26 cellular contexts compared by ENCODE assay signal in the genomic region with DNA sequence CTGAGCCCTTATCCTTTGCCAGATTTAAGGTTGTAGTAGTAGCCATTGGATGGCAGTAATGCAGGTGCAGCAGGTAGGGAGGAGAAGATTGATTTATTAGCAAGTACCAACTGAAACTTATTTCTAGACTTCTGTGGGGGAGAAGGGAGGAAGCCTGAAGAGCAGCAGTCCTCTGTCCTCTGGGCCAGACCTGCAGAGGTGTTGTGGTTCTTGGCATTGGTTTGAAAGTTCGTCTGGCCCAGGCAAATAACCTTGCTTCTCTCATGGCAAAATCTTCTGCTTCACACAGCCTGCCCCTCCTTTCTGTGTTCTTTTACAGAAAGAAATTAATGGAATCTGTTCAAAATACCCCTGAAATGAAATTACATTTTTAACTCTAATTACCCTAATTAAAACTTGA. TPM values are rescaled to one million over a fixed set of nuclear protein-coding genes. Genes with fewer than 3 reads are reported as not detected.
DNase-seq lines count a peak whose midpoint lies in the region; ATAC-seq, FAIRE-seq and TF ChIP-seq lines count a peak whose summit lies in the region.
"Had no signal": no experiment of that assay in that cellular context is flagged by ENCODE, and none has a peak within 500 bp of the region (broad histone marks: within the 10 kb centered on the region; RNA-seq: fewer than 3 reads in every experiment).

No MANE protein-coding gene starts in this region.

- no peak for TF ChIP-seq POLR2A in H54 (IDR thresholded peaks at IDR 0.05; ENCODE audit: low read depth, low read length)
- no peak for TF ChIP-seq POLR2A in tibial nerve (IDR thresholded peaks at IDR 0.05)

- peaks cover 92% of the 10 kb centered on the region for H3K4me1 Mint-ChIP-seq in activated naive CD4-positive, alpha-beta T cell treated with anti-CD3 and anti-CD28 coated beads, Interleukin-2, amount 50 U/mL, for 24 hours

- TF ChIP-seq EP300 in tibial nerve (IDR thresholded peaks at IDR 0.05), result no peak

- WGBS in psoas muscle, 3 donors, result 24 to 57% (median 42%) methylated on average over 1 of the region's 1 CpG
- 33 to 63% methylated on average over 1 of the region's 1 CpG for WGBS in tibial nerve, 2 donors

- FAIRE-seq in H54 (lab: Jason Lieb, UNC), result no peak
- FAIRE-seq: A549 had no signal

- H3K36me3 ChIP-seq in SJSA1 (peaks cover 12% of the 10 kb centered on the region), psoas muscle (ENCODE audit: insufficient read depth in 1 of 2, low read depth in 1 of 2) (no peaks in the 10 kb centered on the region), tibial nerve (no peaks in the 10 kb centered on the region)
- H3K36me3 ChIP-seq: gastroesophageal sphincter, left ventricle myocardium inferior, stomach, uterus had no signal

- H3K27ac ChIP-seq in SJSA1 (peak overlapping the region; percentile 29), foreskin keratinocyte (peak overlapping the region; percentile 60), psoas muscle (peak overlapping the region; percentile 17), tibial nerve (no peak overlapping the region)
- H3K27ac ChIP-seq: A549; BLaER1 treated with 17β-estradiol and CSF1 and Interleukin-3, amounts not matched to agents 10 nM and 100 nM; dorsolateral prefrontal cortex; gastroesophageal sphincter; left ventricle myocardium inferior; parathyroid adenoma; stomach; uterus had no signal

- peak overlapping the region; percentile 2 for H3K27ac Mint-ChIP-seq in activated naive CD4-positive, alpha-beta T cell treated with anti-CD3 and anti-CD28 coated beads, Interleukin-2, amount 50 U/mL, for 24 hours
- H3K27ac Mint-ChIP-seq: activated CD4-positive, alpha-beta memory T cell treated with anti-CD3 and anti-CD28 coated beads, Interleukin-2, amount 10 ng/mL, durations not matched to agents 7 days and 5 days; WTC11 had no signal

- no peak overlapping the region for H3K4me3 Mint-ChIP-seq in activated naive CD4-positive, alpha-beta T cell treated with anti-CD3 and anti-CD28 coated beads, Interleukin-2, amount 50 U/mL, for 24 hours
- H3K4me3 Mint-ChIP-seq: activated CD4-positive, alpha-beta memory T cell treated with anti-CD3 and anti-CD28 coated beads, Interleukin-2, amount 10 ng/mL, durations not matched to agents 7 days and 5 days; WTC11 had no signal

- TF ChIP-seq CTCF in foreskin keratinocyte (conservative IDR thresholded peaks at IDR 0.05), result no peak
- no peak for TF ChIP-seq CTCF in psoas muscle (IDR thresholded peaks at IDR 0.05)
- TF ChIP-seq CTCF in tibial nerve (IDR thresholded peaks at IDR 0.05), result no peak

- H3K27me3 Mint-ChIP-seq in activated naive CD4-positive, alpha-beta T cell treated with anti-CD3 and anti-CD28 coated beads, Interleukin-2, amount 50 U/mL, for 24 hours, result no peaks in the 10 kb centered on the region
- H3K27me3 Mint-ChIP-seq: activated CD4-positive, alpha-beta memory T cell treated with anti-CD3 and anti-CD28 coated beads, Interleukin-2, amount 10 ng/mL, durations not matched to agents 7 days and 5 days had no signal

- intact Hi-C loops in psoas muscle (cut with DNase I), result no loop called here

- H3K9me3 ChIP-seq in SJSA1 (replicated peaks) (0 out of 2 replicates have a peak, but pooled peaks cover 6% of the 10 kb centered on the region), psoas muscle (no peaks in the 10 kb centered on the region), tibial nerve (no peaks in the 10 kb centered on the region)
- H3K9me3 ChIP-seq: A549; BLaER1 treated with 17β-estradiol and CSF1 and Interleukin-3, amounts not matched to agents 10 nM and 100 nM; gastroesophageal sphincter; stomach; uterus had no signal

- H3K4me3 ChIP-seq in SJSA1 (no peak overlapping the region), psoas muscle (no peak overlapping the region), tibial nerve (no peak overlapping the region)
- H3K4me3 ChIP-seq: A549; BLaER1 treated with 17β-estradiol and CSF1 and Interleukin-3, amounts not matched to agents 10 nM and 100 nM; dorsolateral prefrontal cortex; gastroesophageal sphincter; left ventricle myocardium inferior; stomach; uterus had no signal

- no peak for DNase-seq in activated naive CD4-positive, alpha-beta T cell (lab: John Stamatoyannopoulos, UW)
- DNase-seq in SJSA1 (ENCODE audit: low read depth in 1 of 2, low spot score in 2 of 2), result no peak
- no peak for DNase-seq in foreskin keratinocyte
- no peak for DNase-seq in psoas muscle
- DNase-seq in H54 (ENCODE audit: insufficient read length, low spot score), result no peak
- no peak for DNase-seq in tibial nerve (ENCODE audit: low spot score in 2 of 2)
- DNase-seq: activated CD4-positive, alpha-beta memory T cell treated with anti-CD3 and anti-CD28 coated beads, Interleukin-2, amount 10 ng/mL, durations not matched to agents 7 days and 5 days; activated T-cell treated with anti-CD3 and anti-CD28 coated beads, Interleukin-2, amount 50 U/mL, for 48 hours; DMS153; dorsolateral prefrontal cortex; GDM1; H7; left ventricle myocardium inferior; NCI-H1417; NCI-H2171; SHP77 treated with DMSO at 0.1 percent for 48 hours; stimulated activated CD4-positive, alpha-beta T cell treated with anti-CD3 and anti-CD28 coated beads, Interleukin-2, amount 100 ng/mL, for 24 hours; stomach; uterus had no signal

- H3K9me3 Mint-ChIP-seq in activated naive CD4-positive, alpha-beta T cell treated with anti-CD3 and anti-CD28 coated beads, Interleukin-2, amount 50 U/mL, for 24 hours, result no peaks in the 10 kb centered on the region
- H3K9me3 Mint-ChIP-seq: activated CD4-positive, alpha-beta memory T cell treated with anti-CD3 and anti-CD28 coated beads, Interleukin-2, amount 10 ng/mL, durations not matched to agents 7 days and 5 days had no signal

- no peak for ATAC-seq in foreskin keratinocyte
- ATAC-seq in psoas muscle, result no peak
- ATAC-seq in GM19035 (IDR thresholded peaks at IDR 0.05; ENCODE audit: unreplicated experiment), result no peak
- ATAC-seq: gastroesophageal sphincter, WTC11 had no signal

- no peaks in the 10 kb centered on the region for H3K36me3 Mint-ChIP-seq in activated naive CD4-positive, alpha-beta T cell treated with anti-CD3 and anti-CD28 coated beads, Interleukin-2, amount 50 U/mL, for 24 hours

- no peaks in the 10 kb centered on the region for H3K27me3 ChIP-seq in SJSA1 (replicated peaks)
- no peaks in the 10 kb centered on the region for H3K27me3 ChIP-seq in foreskin keratinocyte
- no peaks in the 10 kb centered on the region for H3K27me3 ChIP-seq in psoas muscle (ENCODE audit: insufficient read depth in 3 of 3, low read length in 2 of 3)
- no peaks in the 10 kb centered on the region for H3K27me3 ChIP-seq in tibial nerve
- H3K27me3 ChIP-seq: BLaER1 treated with 17β-estradiol and CSF1 and Interleukin-3, amounts not matched to agents 10 nM and 100 nM; dorsolateral prefrontal cortex; gastroesophageal sphincter; stomach; uterus had no signal

- H3K4me1 ChIP-seq in SJSA1 (replicated peaks) (peaks cover 27% of the 10 kb centered on the region), foreskin keratinocyte (peaks cover 47% of the 10 kb centered on the region), psoas muscle (peaks cover 64% of the 10 kb centered on the region), tibial nerve (peaks cover 0 to 74% (median 44%) of the 10 kb centered on the region in 4 donors)

RNA-seq across cellular contexts. Expression of a gene that starts 24.5 kb away (rescaled TPM):
- 120 and 160 TPM in 2 replicates for total RNA-seq in SJSA1 (2014; rRNA removed; shearing (Covaris generic))
- total RNA-seq in foreskin keratinocyte, result 141 and 163 TPM in 2 replicates
- polyA plus RNA-seq in foreskin keratinocyte, result 193 and 211 TPM in 2 replicates
- 100 to 1,000 TPM in 2 of 4 donors, 10 to 100 TPM in 2; 92.3 to 120 (median 98.8) TPM for total RNA-seq in psoas muscle
- 100 to 1,000 TPM; 139 to 325 (median 151) TPM for polyA plus RNA-seq in psoas muscle
- total RNA-seq in tibial nerve, result 100 to 1,000 TPM in 1 of 4 donors, 10 to 100 TPM in 3; 69.1 to 107 (median 96.4) TPM

Comparison
In these comparisons a context has a peak if more than half of its experiments do, and no peak if none do; other contexts are left out.
1. H3K27ac ChIP-seq: peak in SJSA1 (single experiment), foreskin keratinocyte (single experiment) and psoas muscle (single experiment); none in tibial nerve (0 of 4).